Comparison of ENCODE assay signal across 9 cellular contexts in the genomic region with DNA sequence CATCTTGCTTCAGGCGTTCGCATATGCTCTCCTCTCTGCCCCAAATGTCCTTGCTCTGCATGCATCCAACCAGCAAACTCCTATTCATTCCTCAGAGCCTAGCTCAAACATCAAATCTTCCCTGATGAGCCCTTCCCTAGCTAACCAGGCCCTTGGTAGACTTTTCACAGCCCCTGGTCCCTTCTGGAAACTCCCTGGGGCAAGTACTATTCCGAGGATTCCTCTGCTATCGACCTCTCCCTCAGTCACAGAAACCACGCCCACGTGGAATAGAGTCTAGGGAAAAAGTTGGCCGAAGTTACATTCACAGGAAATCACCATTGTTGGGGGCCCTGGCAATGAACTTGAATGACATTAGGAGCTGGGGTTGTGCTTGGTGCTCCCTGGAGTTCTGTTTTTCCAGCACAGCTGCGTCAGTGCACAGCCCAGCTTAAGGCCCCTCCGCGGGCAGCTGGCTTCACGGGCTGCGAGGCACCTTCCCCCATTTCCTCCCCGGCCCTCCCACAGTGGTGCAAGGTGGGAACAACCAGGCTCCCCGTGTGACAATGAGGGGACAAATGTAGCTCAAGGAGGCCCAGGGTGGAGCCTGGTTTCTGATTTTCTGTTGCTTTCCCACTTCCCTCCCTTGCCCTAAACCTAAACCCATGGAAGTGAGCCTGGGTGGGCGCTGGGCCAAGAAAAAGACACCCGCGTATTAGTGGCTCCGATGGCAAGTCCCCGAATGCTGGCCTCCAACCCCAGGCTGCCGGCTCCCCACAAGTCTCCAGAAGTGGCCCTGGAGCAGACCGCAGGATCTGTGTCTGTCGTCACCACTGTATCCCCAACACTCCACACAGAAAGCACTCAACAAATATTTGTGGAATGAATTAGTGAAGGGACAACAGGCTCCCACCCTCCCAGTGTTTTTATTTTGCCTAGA. TPM values are rescaled to one million over a fixed set of nuclear protein-coding genes. Genes with fewer than 3 reads are reported as not detected.
DNase-seq lines count a peak whose midpoint lies in the region; ATAC-seq and TF ChIP-seq lines count a peak whose summit lies in the region.
"Had no signal": no experiment of that assay in that cellular context is flagged by ENCODE, and none has a peak within 500 bp of the region (broad histone marks: within the 10 kb centered on the region; RNA-seq: fewer than 3 reads in every experiment).

No MANE protein-coding gene starts in this region.

- no peak for TF ChIP-seq POLR2A in right lobe of liver (IDR thresholded peaks at IDR 0.05)
- TF ChIP-seq POLR2A in testis (IDR thresholded peaks at IDR 0.05), result no peak

- H3K79me2 ChIP-seq in mammary epithelial cell (ENCODE audit: insufficient read depth, low read length) (peaks cover 88% of the 10 kb centered on the region), Karpas-422 (ENCODE audit: low read length) (peaks cover 80% of the 10 kb centered on the region)

- H3K27ac Mint-ChIP-seq in HFFc6, result peak overlapping the region; percentile 92

- H3K9ac ChIP-seq in mammary epithelial cell (ENCODE audit: insufficient read depth, low read length) (no peak overlapping the region), Karpas-422 (ENCODE audit: low read length) (no peak overlapping the region)

- ATAC-seq in right lobe of liver (peak in 1 of 4 donors; percentile 3), GM19452 (IDR thresholded peaks at IDR 0.05; ENCODE audit: unreplicated experiment) (no peak), GM19328 (IDR thresholded peaks at IDR 0.05; ENCODE audit: unreplicated experiment) (no peak)
- ATAC-seq: stimulated activated naive CD8-positive, alpha-beta T cell treated with anti-CD3 and anti-CD28 coated beads, Interleukin-15, Interleukin-2, amounts not matched to agents 100 U/mL and 50 U/mL, for 24 hours had no signal

- no peaks in the 10 kb centered on the region for H3K9me3 ChIP-seq in mammary epithelial cell (replicated peaks; ENCODE audit: insufficient read depth, low read length)
- H3K9me3 ChIP-seq in right lobe of liver, result no peaks in the 10 kb centered on the region
- no peaks in the 10 kb centered on the region for H3K9me3 ChIP-seq in testis
- H3K9me3 ChIP-seq in Karpas-422 (ENCODE audit: low read length), result no peaks in the 10 kb centered on the region

- H3K27ac ChIP-seq in mammary epithelial cell (ENCODE audit: insufficient read depth, low read depth, low read length), result no peak overlapping the region
- peak overlapping the region; percentile 69 to 96 (median 85) for H3K27ac ChIP-seq in right lobe of liver
- H3K27ac ChIP-seq in testis, result peak overlapping the region; percentile 90 to 94
- no peak overlapping the region for H3K27ac ChIP-seq in Karpas-422 (ENCODE audit: low read length)

- H3K36me3 Mint-ChIP-seq in HFFc6 (ENCODE audit: low read depth), result peaks cover 10% of the 10 kb centered on the region; the same call in 1 of the 2 replicates

- H3K36me3 ChIP-seq in mammary epithelial cell (ENCODE audit: insufficient read depth, low read length) (no peaks in the 10 kb centered on the region), right lobe of liver (no peaks in the 10 kb centered on the region), testis (ENCODE audit: low read depth, missing control alignments) (no peaks in the 10 kb centered on the region), Karpas-422 (ENCODE audit: insufficient read depth, low read length) (no peaks in the 10 kb centered on the region)

- DNase-seq in HFFc6 (peak; percentile 60), mammary epithelial cell (no peak), right lobe of liver (no peak), testis (peak; percentile 61), Karpas-422 (no peak)
- DNase-seq: NCI-H1092; stimulated activated naive CD8-positive, alpha-beta T cell treated with anti-CD3 and anti-CD28 coated beads, Interleukin-15, Interleukin-2, amounts not matched to agents 100 U/mL and 50 U/mL, for 24 hours had no signal

- TF ChIP-seq CTCF in HFFc6 (IDR thresholded peaks at IDR 0.05) (no peak), mammary epithelial cell (conservative IDR thresholded peaks at IDR 0.05 in 1 of 2, IDR thresholded peaks at IDR 0.05 in 1 of 2; ENCODE audit: extremely low read depth in 1 of 2, insufficient read depth in 1 of 2, low read depth in 1 of 2, low read length in 2 of 2) (no peak), right lobe of liver (IDR thresholded peaks at IDR 0.05) (no peak), testis (IDR thresholded peaks at IDR 0.05) (no peak)

- intact Hi-C loops in mammary epithelial cell (cut with micrococcal nuclease), result no loop called here
- intact Hi-C loops in right lobe of liver (cut with DNase I), result no loop called here
- intact Hi-C loops in testis (cut with DNase I; ENCODE audit: low total_unique reads), result no loop called here

- H3K9me3 Mint-ChIP-seq in HFFc6, result no peaks in the 10 kb centered on the region

- H3K27me3 ChIP-seq in mammary epithelial cell (ENCODE audit: insufficient read depth, low read length) (no peaks in the 10 kb centered on the region), right lobe of liver (no peaks in the 10 kb centered on the region), testis (no peaks in the 10 kb centered on the region), Karpas-422 (ENCODE audit: low read length) (no peaks in the 10 kb centered on the region)

- in situ Hi-C loops in mammary epithelial cell (cut with MboI; ENCODE audit: low sequenced_read_pairs in 2 of 2), result no loop called here

- no TSS peak for BruUV-seq in mammary epithelial cell (replicated peaks; lab: Mats Ljungman, UMichigan)

- H2AFZ ChIP-seq in mammary epithelial cell (ENCODE audit: low read depth, low read length), result no peak overlapping the region
- H2AFZ ChIP-seq in Karpas-422 (ENCODE audit: low read length), result no peak overlapping the region

- peaks cover 41% of the 10 kb centered on the region for H3K4me1 ChIP-seq in mammary epithelial cell (ENCODE audit: insufficient read depth, low read length)
- peaks cover 2 to 75% (median 34%) of the 10 kb centered on the region in 4 donors for H3K4me1 ChIP-seq in right lobe of liver
- H3K4me1 ChIP-seq in testis, result peaks cover 89% of the 10 kb centered on the region
- peaks cover 35% of the 10 kb centered on the region for H3K4me1 ChIP-seq in Karpas-422 (ENCODE audit: low read length)

- no peaks in the 10 kb centered on the region for H3K9me2 ChIP-seq in Karpas-422 (replicated peaks; ENCODE audit: insufficient read depth, low read length)

- CTCF ChIA-PET in mammary epithelial cell (lab: Charles Lee; ENCODE audit: low non-redundant PET), result no interaction called here

- dilution Hi-C loops in mammary epithelial cell (cut with HindIII; ENCODE audit: low sequenced_read_pairs), result no loop called here

- no peak overlapping the region for H3K4me3 ChIP-seq in mammary epithelial cell (replicated peaks in 1 of 3; ENCODE audit: insufficient read depth in 1 of 3, low read depth in 2 of 3, low read length in 3 of 3)
- no peak overlapping the region for H3K4me3 ChIP-seq in right lobe of liver
- no peak overlapping the region for H3K4me3 ChIP-seq in testis
- no peak overlapping the region for H3K4me3 ChIP-seq in Karpas-422 (ENCODE audit: low read length)

- peaks cover 3% of the 10 kb centered on the region for H3K27me3 Mint-ChIP-seq in HFFc6 (ENCODE audit: insufficient read depth)

- peak overlapping the region; percentile 41 for H3K4me2 ChIP-seq in mammary epithelial cell (ENCODE audit: insufficient read depth, low read depth, low read length)
- no peak overlapping the region for H3K4me2 ChIP-seq in Karpas-422 (ENCODE audit: low read depth, low read length, poor library complexity, severe bottlenecking)

- H4K20me1 ChIP-seq in mammary epithelial cell (ENCODE audit: insufficient read depth, low read length) (no peaks in the 10 kb centered on the region), Karpas-422 (ENCODE audit: insufficient read depth, low read depth, low read length) (peaks cover 9% of the 10 kb centered on the region; the same call in 1 of the 2 replicates)

- 54% methylated on average over 15 of the region's 22 CpGs for WGBS in mammary epithelial cell (ENCODE audit: low coverage, missing lambda C conversion rate)
- WGBS in right lobe of liver (ENCODE audit: insufficient coverage, low coverage, low lambda C conversion rate, missing lambda C conversion rate), result 26% methylated on average over 21 of the region's 22 CpGs
- WGBS in testis, 2 donors, result 25 to 51% methylated on average over 22 of the region's 22 CpGs

- H3K4me3 Mint-ChIP-seq in HFFc6, result peak overlapping the region; percentile 76

- H3K4me1 Mint-ChIP-seq in HFFc6 (ENCODE audit: low read depth), result peaks cover 47% of the 10 kb centered on the region

RNA-seq across cellular contexts. Expression of gene ATP5MGL, which starts 4.3 kb away (rescaled TPM):
- total RNA-seq in HFFc6 (2021; fragmentation: NEBNext Ultra II Directional; extraction: Animal tissue kit (Norgen Biotek cat#: 25700)), result under 1 TPM in 3 of 6 experiments, not detected in 3; 0.26 to 0.64 (median 0.54) TPM
- total RNA-seq in mammary epithelial cell (1 to 10 TPM in 1 of 2 donors, not detected in 1; 1.2 TPM), right lobe of liver (under 1 TPM in 3 of 6 experiments, not detected in 3; 0.37 to 0.78 (median 0.68) TPM), testis (under 1 TPM in 1 of 2 donors, not detected in 1; 0.55 TPM)
- polyA plus RNA-seq in mammary epithelial cell (not detected), testis (ENCODE audit: insufficient read depth, low read depth, low replicate concordance) (not detected)
- not detected for polyA minus RNA-seq in mammary epithelial cell
- not detected in 2 replicates for total RNA-seq in Karpas-422 (2014; rRNA removed; shearing (Covaris generic); ENCODE audit: low replicate concordance)

RNA-seq across cellular contexts. Expression of gene CYB5R3, which starts 4.5 kb away (rescaled TPM):
- total RNA-seq in HFFc6 (2021; fragmentation: NEBNext Ultra II Directional; extraction: Animal tissue kit (Norgen Biotek cat#: 25700)), result 100 to 1,000 TPM; 315 to 413 (median 347) TPM
- 100 to 1,000 TPM in 1 of 2 donors, 10 to 100 TPM in 1; 80.4 to 181 TPM for total RNA-seq in mammary epithelial cell
- 125 TPM for polyA plus RNA-seq in mammary epithelial cell
- polyA minus RNA-seq in mammary epithelial cell, result 196 TPM
- total RNA-seq in right lobe of liver, result 100 to 1,000 TPM; 146 to 211 (median 170) TPM
- total RNA-seq in testis, result 100 to 1,000 TPM; 330 to 484 TPM
- 423 TPM for polyA plus RNA-seq in testis (ENCODE audit: insufficient read depth, low read depth, low replicate concordance)
- total RNA-seq in Karpas-422 (2014; rRNA removed; shearing (Covaris generic); ENCODE audit: low replicate concordance), result 27.5 and 30.1 TPM in 2 replicates

RNA-seq across cellular contexts. Expression of gene POLDIP3, which starts 30.0 kb away (rescaled TPM):
- 10 to 100 TPM; 54.2 to 63.7 (median 58.1) TPM for total RNA-seq in HFFc6 (2021; fragmentation: NEBNext Ultra II Directional; extraction: Animal tissue kit (Norgen Biotek cat#: 25700))
- total RNA-seq in mammary epithelial cell (10 to 100 TPM; 21.5 to 53.6 TPM), right lobe of liver (10 to 100 TPM; 17.1 to 22.6 (median 21.1) TPM), testis (10 to 100 TPM; 57.5 to 60.5 TPM)
- polyA plus RNA-seq in mammary epithelial cell (33.1 TPM), testis (ENCODE audit: insufficient read depth, low read depth, low replicate concordance) (76.9 TPM)
- 50.5 TPM for polyA minus RNA-seq in mammary epithelial cell
- total RNA-seq in Karpas-422 (2014; rRNA removed; shearing (Covaris generic); ENCODE audit: low replicate concordance), result 28.7 and 39.2 TPM in 2 replicates

Comparison
In these comparisons a context has a peak if more than half of its experiments do, and no peak if none do; other contexts are left out.
1. DNase-seq: peak in HFFc6 (single experiment) and testis (single experiment); none in mammary epithelial cell (single experiment), right lobe of liver (0 of 3) and Karpas-422 (single experiment).
2. H3K27ac ChIP-seq: peak in right lobe of liver (3 of 3) and testis (2 of 2); none in mammary epithelial cell (single experiment) and Karpas-422 (single experiment).